17 cellular contexts compared by ENCODE assay signal in genomic region chr2:59463401-59463800, GRCh38.
DNase-seq lines count a peak whose midpoint lies in the region; ATAC-seq and TF ChIP-seq lines count a peak whose summit lies in the region.
"Had no signal": no experiment of that assay in that cellular context is flagged by ENCODE, and none has a peak within 500 bp of the region (broad histone marks: within the 10 kb centered on the region; RNA-seq: fewer than 3 reads in every experiment).

No MANE protein-coding gene starts in this region.

- no peaks in the 10 kb centered on the region for H4K20me1 ChIP-seq in H9 (ENCODE audit: control insufficient read depth, insufficient read depth, insufficient read length)

- H3K9me3 ChIP-seq in H9 (ENCODE audit: control insufficient read depth, low read depth, low read length): no peaks in the 10 kb centered on the region
- peaks cover 9% of the 10 kb centered on the region for H3K9me3 ChIP-seq in mesenchymal stem cell (ENCODE audit: control insufficient read depth, low read length)
- no peaks in the 10 kb centered on the region for H3K9me3 ChIP-seq in trophoblast cell (ENCODE audit: insufficient read depth, low read depth, low read length)
- H3K9me3 ChIP-seq in A673 (ENCODE audit: low read depth, low read length, poor library complexity, severe bottlenecking): no peaks in the 10 kb centered on the region
- H3K9me3 ChIP-seq: BE2C had no signal

- POLR2A ChIA-PET in A673 (lab: Charles Lee; ENCODE audit: low non-redundant PET): no interaction called here

- no peak overlapping the region for H2BK15ac ChIP-seq in H9 (ENCODE audit: low read depth, low read length)
- no peak overlapping the region for H2BK15ac ChIP-seq in mesenchymal stem cell (ENCODE audit: low read depth, poor library complexity, severe bottlenecking)

- H3K4ac ChIP-seq in H9 (ENCODE audit: low read depth, low read length) (no peak overlapping the region), mesenchymal stem cell (ENCODE audit: low read depth in 1 of 2, low read length in 2 of 2) (no peak overlapping the region), trophoblast cell (ENCODE audit: low read depth, low read length) (no peak overlapping the region)

- H3T11ph ChIP-seq in H9 (ENCODE audit: low read length): no peak overlapping the region

- H3K9ac ChIP-seq in H9 (ENCODE audit: extremely low read depth, insufficient read length, low read length): no peak overlapping the region
- no peak overlapping the region for H3K9ac ChIP-seq in mesenchymal stem cell (ENCODE audit: low read length)
- H3K9ac ChIP-seq in trophoblast cell (ENCODE audit: low read length): no peak overlapping the region

- H2AFZ ChIP-seq in H9 (ENCODE audit: low read length): no peak overlapping the region
- H2AFZ ChIP-seq in mesenchymal stem cell (ENCODE audit: low read depth, low read length): no peak overlapping the region
- H2AFZ ChIP-seq in trophoblast cell (ENCODE audit: insufficient read depth, low read length, poor library complexity): no peak overlapping the region

- intact Hi-C loops in A673 (cut with micrococcal nuclease; ENCODE audit: unreplicated experiment): no loop called here

- H2BK120ac ChIP-seq in H9 (ENCODE audit: low read depth, low read length, poor library complexity, severe bottlenecking) (no peak overlapping the region), mesenchymal stem cell (ENCODE audit: low read depth, low read length) (no peak overlapping the region), trophoblast cell (ENCODE audit: insufficient read depth, low read length, poor library complexity) (no peak overlapping the region)

- H2AK5ac ChIP-seq in H9 (ENCODE audit: insufficient read length, low read length): no peak overlapping the region
- no peak overlapping the region for H2AK5ac ChIP-seq in mesenchymal stem cell (ENCODE audit: low read length, severe bottlenecking)
- H2AK5ac ChIP-seq in trophoblast cell (ENCODE audit: low read length): no peak overlapping the region

- H3K23ac ChIP-seq in H9 (ENCODE audit: insufficient read length, low read depth, low read length) (no peak overlapping the region), mesenchymal stem cell (ENCODE audit: low read length in 2 of 2) (no peak overlapping the region), trophoblast cell (ENCODE audit: low read length) (no peak overlapping the region)

- H3K4me1 ChIP-seq in H9 (ENCODE audit: insufficient read depth, low read length) (no peaks in the 10 kb centered on the region), mesenchymal stem cell (ENCODE audit: control insufficient read depth, insufficient read depth, low read depth, low read length) (no peaks in the 10 kb centered on the region), trophoblast cell (ENCODE audit: control insufficient read depth in 1 of 2, insufficient read depth in 2 of 2, low read length in 2 of 2) (peaks cover 2 to 3% of the 10 kb centered on the region in 2 experiments), A673 (ENCODE audit: insufficient read depth, low read length, poor library complexity, severe bottlenecking) (no peaks in the 10 kb centered on the region)
- H3K4me1 ChIP-seq: BE2C had no signal

- no peak overlapping the region for H2BK20ac ChIP-seq in H9 (ENCODE audit: low read depth, low read length, poor library complexity, severe bottlenecking)

- H3K27ac Mint-ChIP-seq in H9 (peak overlapping the region in 2 of 3 experiments; percentile 7 to 29; a peak in 1 of 7 replicates), brain (peak overlapping the region in 3 of 5 experiments; percentile 27 to 55 (median 46))
- H3K27ac Mint-ChIP-seq: CD4-positive, alpha-beta memory T cell had no signal

- TF ChIP-seq CTCF in H9 (conservative IDR thresholded peaks at IDR 0.05) (no peak), brain (conservative IDR thresholded peaks at IDR 0.05) (no peak), A673 (conservative IDR thresholded peaks at IDR 0.05; ENCODE audit: low read depth, low read length) (no peak)

- H3K27me3 Mint-ChIP-seq in H9 (ENCODE audit: low read depth) (0 out of 2 replicates have a peak, but pooled peaks cover 2% of the 10 kb centered on the region), brain (peaks cover 3% of the 10 kb centered on the region)
- H3K27me3 Mint-ChIP-seq: CD4-positive, alpha-beta memory T cell had no signal

- CTCF ChIA-PET in A673 (lab: Charles Lee): no interaction called here

- no peak overlapping the region for H3K4me2 ChIP-seq in H9 (ENCODE audit: insufficient read depth, insufficient read length, low read length)
- peak overlapping the region; percentile 10 for H3K4me2 ChIP-seq in mesenchymal stem cell (ENCODE audit: low read length, poor library complexity, severe bottlenecking)
- H3K4me2 ChIP-seq in trophoblast cell (ENCODE audit: low read length): no peak overlapping the region

- BruUV-seq in A673 (replicated peaks; lab: Mats Ljungman, UMichigan): no TSS peak

- H3K27me3 ChIP-seq in H9 (ENCODE audit: insufficient read depth, low read length) (no peaks in the 10 kb centered on the region), mesenchymal stem cell (ENCODE audit: control insufficient read depth in 1 of 2, insufficient read depth in 1 of 2, low read length in 2 of 2) (no peaks in the 10 kb centered on the region), trophoblast cell (ENCODE audit: insufficient read depth, low read length) (no peaks in the 10 kb centered on the region), A673 (replicated peaks; ENCODE audit: insufficient read depth, low read depth, low read length, poor library complexity) (no peaks in the 10 kb centered on the region)
- H3K27me3 ChIP-seq: BE2C had no signal

- H3K56ac ChIP-seq in H9 (ENCODE audit: insufficient read length, low read depth, low read length): no peak overlapping the region

- H4K8ac ChIP-seq in H9 (replicated peaks; ENCODE audit: insufficient read length, low read depth, low read length) (no peak overlapping the region), mesenchymal stem cell (ENCODE audit: low read length) (no peak overlapping the region), trophoblast cell (ENCODE audit: low read depth, low read length) (no peak overlapping the region)

- H3K18ac ChIP-seq in H9 (ENCODE audit: insufficient read length, low read depth, low read length): no peak overlapping the region
- no peak overlapping the region for H3K18ac ChIP-seq in mesenchymal stem cell (ENCODE audit: low read depth in 1 of 2, low read length in 2 of 2)
- no peak overlapping the region for H3K18ac ChIP-seq in trophoblast cell (ENCODE audit: low read length)

- H3K36me3 ChIP-seq in mesenchymal stem cell (ENCODE audit: control insufficient read depth in 1 of 2, insufficient read depth in 2 of 2, low read depth in 1 of 2, low read length in 2 of 2) (no peaks in the 10 kb centered on the region), trophoblast cell (ENCODE audit: control insufficient read depth in 1 of 2, insufficient read depth in 2 of 2, low read length in 2 of 2) (no peaks in the 10 kb centered on the region), A673 (ENCODE audit: insufficient read depth, low read length, poor library complexity, severe bottlenecking) (no peaks in the 10 kb centered on the region)
- H3K36me3 ChIP-seq: BE2C had no signal

- H3K79me1 ChIP-seq in H9 (ENCODE audit: insufficient read depth, low read depth, low read length, poor library complexity, severe bottlenecking) (no peaks in the 10 kb centered on the region), mesenchymal stem cell (replicated peaks; ENCODE audit: low read length, poor library complexity, severe bottlenecking) (no peaks in the 10 kb centered on the region), trophoblast cell (ENCODE audit: low read length) (no peaks in the 10 kb centered on the region)

- H3K4me3 ChIP-seq in mesenchymal stem cell (ENCODE audit: insufficient read depth in 1 of 2, low read depth in 1 of 2, low read length in 2 of 2) (no peak overlapping the region), trophoblast cell (ENCODE audit: low read depth, low read length) (no peak overlapping the region), A673 (ENCODE audit: low read depth, low read length, poor library complexity, severe bottlenecking) (no peak overlapping the region)
- H3K4me3 ChIP-seq: K562 had no signal

- H4K91ac ChIP-seq in H9 (ENCODE audit: insufficient read length, low read depth, low read length) (no peak overlapping the region), mesenchymal stem cell (ENCODE audit: low read length) (no peak overlapping the region), trophoblast cell (ENCODE audit: low read depth, low read length) (no peak overlapping the region)

- H3K14ac ChIP-seq in H9 (ENCODE audit: insufficient read depth, low read length) (no peak overlapping the region), mesenchymal stem cell (ENCODE audit: low read length in 2 of 2) (no peak overlapping the region), trophoblast cell (ENCODE audit: low read length) (no peak overlapping the region)

- H3K36me3 Mint-ChIP-seq in H9 (ENCODE audit: insufficient read depth in 1 of 3, low read depth in 3 of 3) (peaks cover 0 to 8% (median 0%) of the 10 kb centered on the region in 3 experiments; a peak in 3 of 7 replicates), brain (peaks cover 4% of the 10 kb centered on the region)
- H3K36me3 Mint-ChIP-seq: CD4-positive, alpha-beta memory T cell had no signal

- H2BK5ac ChIP-seq in H9 (ENCODE audit: insufficient read length, low read length) (no peak overlapping the region), mesenchymal stem cell (ENCODE audit: low read depth, low read length, poor library complexity, severe bottlenecking) (no peak overlapping the region), trophoblast cell (ENCODE audit: low read depth, low read length, poor library complexity) (no peak overlapping the region)

- no peak overlapping the region for H4K5ac ChIP-seq in H9 (ENCODE audit: insufficient read length, low read depth, low read length)

- H3K4me3 Mint-ChIP-seq in H9 (no peak overlapping the region), brain (no peak overlapping the region)
- H3K4me3 Mint-ChIP-seq: CD4-positive, alpha-beta memory T cell had no signal

- no peaks in the 10 kb centered on the region for H3K23me2 ChIP-seq in H9 (ENCODE audit: insufficient read length, low read depth, low read length, poor library complexity, severe bottlenecking)

- peak; percentile 40 for DNase-seq in H9
- DNase-seq in mesenchymal stem cell: no peak
- no peak for DNase-seq in trophoblast cell
- no peak for DNase-seq in A673 (ENCODE audit: low spot score)
- DNase-seq in D341Med (ENCODE audit: low spot score): no peak
- DNase-seq: BE2C; Calu3; CD4-positive, alpha-beta memory T cell; NCI-H2029; NCI-H510A treated with DMSO at 0.1 percent for 48 hours; SW 1271 had no signal

- H3K27ac ChIP-seq in H9 (ENCODE audit: insufficient read length, low read depth, low read length): no peak overlapping the region
- H3K27ac ChIP-seq in mesenchymal stem cell (ENCODE audit: low read length, poor library complexity, severe bottlenecking): no peak overlapping the region
- peak overlapping the region; percentile 16 for H3K27ac ChIP-seq in trophoblast cell (ENCODE audit: low read depth, low read length)
- no peak overlapping the region for H3K27ac ChIP-seq in A673 (ENCODE audit: low read depth, low read length, poor library complexity, severe bottlenecking)
- H3K27ac ChIP-seq: HL-60 had no signal

- H3K79me2 ChIP-seq in H9 (ENCODE audit: insufficient read depth, low read length): no peaks in the 10 kb centered on the region
- no peaks in the 10 kb centered on the region for H3K79me2 ChIP-seq in trophoblast cell (ENCODE audit: control insufficient read depth, insufficient read depth, low read length, poor library complexity)

- H3K9me3 Mint-ChIP-seq in H9 (peaks cover 4 to 8% of the 10 kb centered on the region in 2 experiments; a peak in 3 of 5 replicates), brain (peaks cover 0 to 20% (median 6%) of the 10 kb centered on the region in 5 experiments)

- no CpG with 5 or more reads among the region's 4 CpGs for WGBS in H9 (ENCODE audit: extremely low coverage, insufficient read length, low lambda C conversion rate)
- 35% methylated on average over 3 of the region's 4 CpGs for WGBS in mesenchymal stem cell
- no CpG with 5 or more reads among the region's 4 CpGs for WGBS in trophoblast cell (ENCODE audit: extremely low coverage, insufficient coverage, insufficient read length)

- H4K12ac ChIP-seq in trophoblast cell (ENCODE audit: low read depth, low read length): no peak overlapping the region

- ATAC-seq in HG03378 (IDR thresholded peaks at IDR 0.05; ENCODE audit: unreplicated experiment) (no peak), HG02759 (IDR thresholded peaks at IDR 0.05; ENCODE audit: unreplicated experiment) (no peak)
- ATAC-seq: K562, Panc1 had no signal

- peaks cover 19 to 21% of the 10 kb centered on the region in 2 experiments for H3K4me1 Mint-ChIP-seq in H9
- peaks cover 51% of the 10 kb centered on the region for H3K4me1 Mint-ChIP-seq in brain
- H3K4me1 Mint-ChIP-seq: CD4-positive, alpha-beta memory T cell had no signal

- H2BK12ac ChIP-seq in H9 (ENCODE audit: insufficient read length, low read depth, low read length) (no peak overlapping the region), mesenchymal stem cell (ENCODE audit: low read length in 2 of 2) (no peak overlapping the region), trophoblast cell (ENCODE audit: low read length) (no peak overlapping the region)
